ENCODE assay signal across 17 cellular contexts in the genomic region with DNA sequence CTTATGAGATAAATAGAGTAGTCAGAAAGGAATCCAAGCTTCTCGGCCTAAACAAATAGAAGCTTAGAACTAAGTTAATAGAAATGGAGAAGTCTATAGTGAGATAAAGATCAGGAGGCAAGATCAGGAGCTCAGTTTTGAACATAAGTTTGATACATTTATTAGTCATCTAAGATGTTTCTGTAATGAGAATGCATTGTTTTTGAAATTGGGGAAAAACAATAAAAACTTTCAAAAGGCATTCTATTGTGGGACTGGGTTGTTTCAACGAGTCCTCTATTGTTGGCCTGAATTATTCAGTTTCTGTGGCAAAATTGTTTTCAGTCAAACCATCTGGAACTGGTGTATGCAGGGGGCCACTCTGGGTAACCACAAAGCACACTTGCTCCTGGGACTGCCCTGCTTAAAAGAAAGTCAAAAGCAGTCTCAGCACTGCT.
A peak's percentile ranks its signal among the peaks of the same experiment; 100 is the strongest.
DNase-seq lines count a peak whose midpoint lies in the region; ATAC-seq lines count a peak whose summit lies in the region.
"Had no signal": no experiment of that assay in that cellular context is flagged by ENCODE, and none has a peak within 500 bp of the region (broad histone marks: within the 10 kb centered on the region; RNA-seq: fewer than 3 reads in every experiment).

No MANE protein-coding gene starts in this region.

- ATAC-seq in GM18520 (IDR thresholded peaks at IDR 0.05; ENCODE audit: unreplicated experiment) (peak; percentile 64), GM21526 (IDR thresholded peaks at IDR 0.05; ENCODE audit: low FRiP score, unreplicated experiment) (peak; percentile 74), HG03095 (IDR thresholded peaks at IDR 0.05; ENCODE audit: unreplicated experiment) (peak; percentile 82)

- DNase-seq in epidermal melanocyte (ENCODE audit: insufficient read length, low spot score) (peak; percentile 22), NOMO-1 treated with DMSO at 0.1 percent for 48 hours (lab: John Stamatoyannopoulos, UW; ENCODE audit: unreplicated experiment) (no peak), kidney tubule cell (ENCODE audit: low spot score) (no peak), RKO (ENCODE audit: low spot score) (no peak)
- DNase-seq: activated CD4-positive, alpha-beta memory T cell treated with anti-CD3 and anti-CD28 coated beads for 36 hours; activated effector memory CD4-positive, alpha-beta T cell treated with Interleukin-2 at 50 U/mL for 16 hours; foreskin melanocyte; immature natural killer cell; IMR-90; midbrain; NCI-H1092 treated with DMSO at 0.1 percent for 48 hours; NCI-H524; substantia nigra; T-helper 9 cell had no signal
